ENCODE assay signal across 22 cellular contexts in the genomic region with DNA sequence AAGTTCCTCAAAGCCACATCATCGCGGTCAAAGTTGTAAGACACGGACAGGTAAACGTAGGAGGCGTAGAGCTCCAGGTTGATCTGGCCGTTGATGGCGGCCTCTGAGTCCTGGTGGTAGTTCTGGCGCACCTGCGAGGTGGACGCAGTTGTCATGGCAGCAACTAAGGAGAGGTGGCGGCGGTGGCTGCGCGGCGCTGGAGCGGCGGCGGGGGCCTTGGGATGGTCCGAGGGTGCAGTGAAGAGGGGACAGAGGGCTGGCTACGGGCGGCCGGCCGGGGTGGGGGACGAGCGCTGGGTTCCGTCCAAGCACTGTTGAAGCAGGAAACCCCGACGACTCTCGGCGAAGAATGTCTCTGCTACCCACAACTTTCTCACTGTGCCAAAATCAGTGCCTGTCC. TPM values are rescaled to one million over a fixed set of nuclear protein-coding genes. Genes with fewer than 3 reads are reported as not detected.
DNase-seq lines count a peak whose midpoint lies in the region; ATAC-seq lines count a peak whose summit lies in the region.
"Had no signal": no experiment of that assay in that cellular context is flagged by ENCODE, and none has a peak within 500 bp of the region (broad histone marks: within the 10 kb centered on the region; RNA-seq: fewer than 3 reads in every experiment).

No MANE protein-coding gene starts in this region.

- H3K9me3 ChIP-seq in CD4-positive, CD25-positive, alpha-beta regulatory T cell (ENCODE audit: control insufficient read depth in 2 of 2, low read length in 2 of 2), result no peaks in the 10 kb centered on the region
- H3K9me3 ChIP-seq in trophoblast cell (ENCODE audit: insufficient read depth, low read depth, low read length), result no peaks in the 10 kb centered on the region
- no peaks in the 10 kb centered on the region for H3K9me3 ChIP-seq in effector memory CD4-positive, alpha-beta T cell (ENCODE audit: control insufficient read depth, low read length)

- H2BK12ac ChIP-seq in trophoblast cell (ENCODE audit: low read length), result no peak overlapping the region

- H2AK5ac ChIP-seq in trophoblast cell (ENCODE audit: low read length), result no peak overlapping the region

- H2AFZ ChIP-seq in trophoblast cell (ENCODE audit: insufficient read depth, low read length, poor library complexity), result no peak overlapping the region
- H2AFZ ChIP-seq: PC-9 had no signal

- H3K4me3 Mint-ChIP-seq in CD4-positive, CD25-positive, alpha-beta regulatory T cell, result no peak overlapping the region
- H3K4me3 Mint-ChIP-seq in immature natural killer cell, result peak overlapping the region; percentile 57 to 84 (median 70)
- H3K4me3 Mint-ChIP-seq: B cell had no signal

- no peak overlapping the region for H2BK5ac ChIP-seq in trophoblast cell (ENCODE audit: low read depth, low read length, poor library complexity)

- no peaks in the 10 kb centered on the region for H3K27me3 ChIP-seq in CD4-positive, CD25-positive, alpha-beta regulatory T cell (ENCODE audit: control insufficient read depth, insufficient read depth, low read length)
- no peaks in the 10 kb centered on the region for H3K27me3 ChIP-seq in trophoblast cell (ENCODE audit: insufficient read depth, low read length)
- H3K27me3 ChIP-seq in effector memory CD4-positive, alpha-beta T cell (replicated peaks; ENCODE audit: control insufficient read depth, insufficient read depth, low read length, poor library complexity, severe bottlenecking), result no peaks in the 10 kb centered on the region

- peaks cover 4% of the 10 kb centered on the region for H3K36me3 ChIP-seq in CD4-positive, CD25-positive, alpha-beta regulatory T cell (ENCODE audit: control insufficient read depth, insufficient read depth, low read length)
- H3K36me3 ChIP-seq in trophoblast cell (ENCODE audit: control insufficient read depth in 1 of 2, insufficient read depth in 2 of 2, low read length in 2 of 2), result peaks cover 3 to 10% of the 10 kb centered on the region in 2 experiments
- peaks cover 8% of the 10 kb centered on the region for H3K36me3 ChIP-seq in effector memory CD4-positive, alpha-beta T cell (ENCODE audit: control insufficient read depth, insufficient read depth, low read length)

- H4K91ac ChIP-seq in trophoblast cell (ENCODE audit: low read depth, low read length), result no peak overlapping the region

- peak; percentile 42 for DNase-seq in activated CD8-positive, alpha-beta memory T cell treated with anti-CD3 and anti-CD28 coated beads for 24 hours
- DNase-seq in activated CD8-positive, alpha-beta memory T cell treated with anti-CD3 and anti-CD28 coated beads, Interleukin-2, amount 50 U/mL, for 4 hours, result no peak
- DNase-seq in CD4-positive, CD25-positive, alpha-beta regulatory T cell, result no peak
- DNase-seq in immature natural killer cell, result no peak
- DNase-seq in trophoblast cell, result no peak
- no peak for DNase-seq in DMS79 treated with DMSO at 0.1 percent for 48 hours (lab: John Stamatoyannopoulos, UW)
- no peak for DNase-seq in effector memory CD4-positive, alpha-beta T cell
- DNase-seq: Calu3, DND-41, HCEC 1CT, NCI-H1048, NCI-H1417, NCI-H1694 treated with DMSO at 0.1 percent for 48 hours, NCI-H2081, NCI-H2227 treated with DMSO at 0.1 percent for 48 hours, NCI-H526 treated with DMSO at 0.1 percent for 48 hours, PC-9, SHP77 treated with DMSO at 0.1 percent for 48 hours had no signal

- H3K36me3 Mint-ChIP-seq in CD4-positive, CD25-positive, alpha-beta regulatory T cell, result peaks cover 27% of the 10 kb centered on the region
- peaks cover 0 to 4% (median 0%) of the 10 kb centered on the region in 3 donors for H3K36me3 Mint-ChIP-seq in immature natural killer cell

- H3K79me2 ChIP-seq in trophoblast cell (ENCODE audit: control insufficient read depth, insufficient read depth, low read length, poor library complexity), result peaks cover 12% of the 10 kb centered on the region

- no peak overlapping the region for H3K4me2 ChIP-seq in trophoblast cell (ENCODE audit: low read length)
- H3K4me2 ChIP-seq: PC-9 had no signal

- no peak overlapping the region for H3K27ac ChIP-seq in CD4-positive, CD25-positive, alpha-beta regulatory T cell (ENCODE audit: insufficient read depth, low read length, poor library complexity, severe bottlenecking)
- no peak overlapping the region for H3K27ac ChIP-seq in trophoblast cell (ENCODE audit: low read depth, low read length)
- no peak overlapping the region for H3K27ac ChIP-seq in effector memory CD4-positive, alpha-beta T cell (ENCODE audit: insufficient read depth, low read length, poor library complexity, severe bottlenecking)
- H3K27ac ChIP-seq: 22Rv1, C4-2B, PC-9, RWPE1 had no signal

- peak overlapping the region in 2 of 3 donors; percentile 59 to 68 for H3K27ac Mint-ChIP-seq in CD4-positive, CD25-positive, alpha-beta regulatory T cell
- peak overlapping the region; percentile 82 to 92 (median 88) for H3K27ac Mint-ChIP-seq in immature natural killer cell
- H3K27ac Mint-ChIP-seq: B cell had no signal

- no peak overlapping the region for H3K18ac ChIP-seq in trophoblast cell (ENCODE audit: low read length)

- H3K27me3 Mint-ChIP-seq in CD4-positive, CD25-positive, alpha-beta regulatory T cell, result no peaks in the 10 kb centered on the region
- peaks cover 0 to 16% (median 2%) of the 10 kb centered on the region in 3 donors for H3K27me3 Mint-ChIP-seq in immature natural killer cell (ENCODE audit: low read depth in 3 of 3)
- H3K27me3 Mint-ChIP-seq: B cell had no signal

- peaks cover 29 to 90% (median 59%) of the 10 kb centered on the region in 4 donors for H3K4me1 Mint-ChIP-seq in CD4-positive, CD25-positive, alpha-beta regulatory T cell
- peaks cover 92 to 100% of the 10 kb centered on the region in 2 donors for H3K4me1 Mint-ChIP-seq in immature natural killer cell

- no peak for ATAC-seq in CD4-positive, CD25-positive, alpha-beta regulatory T cell (ENCODE audit: low read depth in 2 of 2)

- no peak overlapping the region for H3K4me3 ChIP-seq in CD4-positive, CD25-positive, alpha-beta regulatory T cell (ENCODE audit: low read depth, low read length)
- H3K4me3 ChIP-seq in trophoblast cell (ENCODE audit: low read depth, low read length), result no peak overlapping the region
- H3K4me3 ChIP-seq in effector memory CD4-positive, alpha-beta T cell (ENCODE audit: insufficient read depth, low read depth, low read length, poor library complexity, severe bottlenecking), result no peak overlapping the region
- H3K4me3 ChIP-seq: PC-9 had no signal

- H2BK120ac ChIP-seq in trophoblast cell (ENCODE audit: insufficient read depth, low read length, poor library complexity), result no peak overlapping the region

- H3K23ac ChIP-seq in trophoblast cell (ENCODE audit: low read length), result no peak overlapping the region

- no peaks in the 10 kb centered on the region for H3K9me3 Mint-ChIP-seq in CD4-positive, CD25-positive, alpha-beta regulatory T cell
- H3K9me3 Mint-ChIP-seq in immature natural killer cell, result peaks cover 0 to 1% (median 0%) of the 10 kb centered on the region in 6 donors

- no peak overlapping the region for H4K8ac ChIP-seq in trophoblast cell (ENCODE audit: low read depth, low read length)

- H4K12ac ChIP-seq in trophoblast cell (ENCODE audit: low read depth, low read length), result no peak overlapping the region

- H3K79me1 ChIP-seq in trophoblast cell (ENCODE audit: low read length), result no peaks in the 10 kb centered on the region

- WGBS in trophoblast cell (ENCODE audit: extremely low coverage, insufficient coverage, insufficient read length), result no CpG with 5 or more reads among the region's 30 CpGs

- no peak overlapping the region for H3K14ac ChIP-seq in trophoblast cell (ENCODE audit: low read length)

- peak overlapping the region; percentile 13 for H3K4ac ChIP-seq in trophoblast cell (ENCODE audit: low read depth, low read length)

- peaks cover 35% of the 10 kb centered on the region for H3K4me1 ChIP-seq in CD4-positive, CD25-positive, alpha-beta regulatory T cell (ENCODE audit: control insufficient read depth, insufficient read depth, low read length, poor library complexity, severe bottlenecking)
- H3K4me1 ChIP-seq in trophoblast cell (ENCODE audit: control insufficient read depth in 1 of 2, insufficient read depth in 2 of 2, low read length in 2 of 2), result peaks cover 1 to 8% of the 10 kb centered on the region in 2 experiments
- H3K4me1 ChIP-seq in effector memory CD4-positive, alpha-beta T cell (ENCODE audit: control insufficient read depth, insufficient read depth, low read length, poor library complexity, severe bottlenecking), result peaks cover 22% of the 10 kb centered on the region

- no peak overlapping the region for H3K9ac ChIP-seq in trophoblast cell (ENCODE audit: low read length)

RNA-seq across cellular contexts. Expression of a gene that starts 38.9 kb away (rescaled TPM):
- 156 TPM for total RNA-seq in CD4-positive, CD25-positive, alpha-beta regulatory T cell
- 100 to 1,000 TPM; 179 to 200 (median 186) TPM for polyA plus RNA-seq in CD4-positive, CD25-positive, alpha-beta regulatory T cell
- 100 to 1,000 TPM; 201 to 313 (median 244) TPM for polyA plus RNA-seq in immature natural killer cell
- 236 and 247 TPM in 2 replicates for polyA plus RNA-seq in trophoblast cell (2013)

Comparison
In these comparisons a context has a peak if more than half of its experiments do, and no peak if none do; other contexts are left out.
1. H3K4me3 Mint-ChIP-seq: peak in immature natural killer cell (5 of 5); none in CD4-positive, CD25-positive, alpha-beta regulatory T cell (0 of 4).